In genomic region chr2:4047961-4048891, GRCh38 we compare ENCODE assay signal across 14 cellular contexts.
A peak's percentile ranks its signal among the peaks of the same experiment; 100 is the strongest.
DNase-seq lines count a peak whose midpoint lies in the region; ATAC-seq, FAIRE-seq and TF ChIP-seq lines count a peak whose summit lies in the region.
"Had no signal": no experiment of that assay in that cellular context is flagged by ENCODE, and none has a peak within 500 bp of the region (broad histone marks: within the 10 kb centered on the region; RNA-seq: fewer than 3 reads in every experiment).

No MANE protein-coding gene starts in this region.

- no peak overlapping the region for H3K56ac ChIP-seq in H9 (ENCODE audit: insufficient read length, low read depth, low read length)

- H4K20me1 ChIP-seq in H9 (ENCODE audit: control insufficient read depth, insufficient read depth, insufficient read length): no peaks in the 10 kb centered on the region

- no peak overlapping the region for H3K9ac ChIP-seq in H9 (ENCODE audit: extremely low read depth, insufficient read length, low read length)

- no peak overlapping the region for H3K4me3 Mint-ChIP-seq in activated naive CD8-positive, alpha-beta T cell treated with anti-CD3 and anti-CD28 coated beads for 36 hours
- no peak overlapping the region for H3K4me3 Mint-ChIP-seq in H9
- H3K4me3 Mint-ChIP-seq: endodermal cell; nephron; T-helper 1 cell treated with Interleukin-12 subunit alpha and Interleukin-12 subunit beta and Interleukin-4 antibody, amounts not matched to agents 30 μg/mL and 1 μg/mL, for 36 hours had no signal

- H3K36me3 ChIP-seq in small intestine (ENCODE audit: control insufficient read depth in 2 of 2, insufficient read depth in 2 of 2, low read length in 2 of 2): no peaks in the 10 kb centered on the region
- H3K36me3 ChIP-seq: thoracic aorta had no signal

- H4K91ac ChIP-seq in H9 (ENCODE audit: insufficient read length, low read depth, low read length): no peak overlapping the region

- H3K9me3 ChIP-seq in small intestine (ENCODE audit: control insufficient read depth, low read depth): peaks cover 2% of the 10 kb centered on the region
- no peaks in the 10 kb centered on the region for H3K9me3 ChIP-seq in H9 (ENCODE audit: control insufficient read depth, low read depth, low read length)
- H3K9me3 ChIP-seq: thoracic aorta had no signal

- H2BK12ac ChIP-seq in H9 (ENCODE audit: insufficient read length, low read depth, low read length): no peak overlapping the region

- H2AFZ ChIP-seq in H9 (ENCODE audit: low read length): no peak overlapping the region

- no peaks in the 10 kb centered on the region for H3K27me3 Mint-ChIP-seq in activated naive CD8-positive, alpha-beta T cell treated with anti-CD3 and anti-CD28 coated beads for 36 hours
- H3K27me3 Mint-ChIP-seq in H9 (ENCODE audit: low read depth): no peaks in the 10 kb centered on the region

- H3K27me3 ChIP-seq in small intestine (ENCODE audit: control insufficient read depth in 2 of 2, insufficient read depth in 2 of 2, low read length in 2 of 2) (no peaks in the 10 kb centered on the region), H9 (ENCODE audit: insufficient read depth, low read length) (no peaks in the 10 kb centered on the region)

- no peak overlapping the region for H3K4ac ChIP-seq in H9 (ENCODE audit: low read depth, low read length)

- ATAC-seq in HG03097 (IDR thresholded peaks at IDR 0.05; ENCODE audit: low FRiP score, unreplicated experiment): no peak

- H2BK120ac ChIP-seq in H9 (ENCODE audit: low read depth, low read length, poor library complexity, severe bottlenecking): no peak overlapping the region

- peak; percentile 55 for DNase-seq in NK-92 treated with Interleukin-12 subunit alpha and Interleukin-12 subunit beta, amount 100 ng/mL, for 24 hours (lab: John Stamatoyannopoulos, UW)
- no peak for DNase-seq in NK-92 (lab: John Stamatoyannopoulos, UW; ENCODE audit: unreplicated experiment)
- DNase-seq in HK-2 (ENCODE audit: unreplicated experiment): peak; percentile 8
- peak; percentile 14 for DNase-seq in activated naive CD8-positive, alpha-beta T cell treated with anti-CD3 and anti-CD28 coated beads for 36 hours
- DNase-seq in small intestine: peak; percentile 29
- no peak for DNase-seq in H9
- DNase-seq in NCI-H2196 (lab: John Stamatoyannopoulos, UW; ENCODE audit: unreplicated experiment): no peak
- DNase-seq: endodermal cell, NCI-H526 treated with DMSO at 0.1 percent for 48 hours had no signal

- H3K27ac ChIP-seq in small intestine (ENCODE audit: low read depth in 1 of 2, low read length in 1 of 2): no peak overlapping the region
- H3K27ac ChIP-seq in H9 (ENCODE audit: insufficient read length, low read depth, low read length): no peak overlapping the region
- H3K27ac ChIP-seq: thoracic aorta had no signal

- H3K4me3 ChIP-seq in small intestine (ENCODE audit: low read depth in 1 of 2, low read length in 2 of 2): no peak overlapping the region
- H3K4me3 ChIP-seq: thoracic aorta had no signal

- 63 to 71% (median 69%) methylated on average over 9 of the region's 9 CpGs for WGBS in small intestine, 3 donors
- whole genome bisulfite sequencing in H9 (ENCODE audit: extremely low coverage, insufficient read length, low lambda C conversion rate): no CpG with 5 or more reads among the region's 9 CpGs

- H3T11ph ChIP-seq in H9 (ENCODE audit: low read length): no peak overlapping the region

- no peaks in the 10 kb centered on the region for H3K4me1 ChIP-seq in small intestine (ENCODE audit: control insufficient read depth in 2 of 2, insufficient read depth in 1 of 2, low read depth in 1 of 2, low read length in 1 of 2)
- H3K4me1 ChIP-seq in H9 (ENCODE audit: insufficient read depth, low read length): no peaks in the 10 kb centered on the region

- no peaks in the 10 kb centered on the region for H3K23me2 ChIP-seq in H9 (ENCODE audit: insufficient read length, low read depth, low read length, poor library complexity, severe bottlenecking)

- H3K79me2 ChIP-seq in H9 (ENCODE audit: insufficient read depth, low read length): no peaks in the 10 kb centered on the region

- no peak overlapping the region for H4K8ac ChIP-seq in H9 (replicated peaks; ENCODE audit: insufficient read length, low read depth, low read length)

- no peaks in the 10 kb centered on the region for H3K79me1 ChIP-seq in H9 (ENCODE audit: insufficient read depth, low read depth, low read length, poor library complexity, severe bottlenecking)

- peaks cover 2% of the 10 kb centered on the region for H3K9me3 Mint-ChIP-seq in activated naive CD8-positive, alpha-beta T cell treated with anti-CD3 and anti-CD28 coated beads for 36 hours
- H3K9me3 Mint-ChIP-seq in H9: peaks cover 10 to 12% of the 10 kb centered on the region in 2 experiments

- no peak overlapping the region for H2AK5ac ChIP-seq in H9 (ENCODE audit: insufficient read length, low read length)

- H2BK5ac ChIP-seq in H9 (ENCODE audit: insufficient read length, low read length): no peak overlapping the region

- no peak overlapping the region for H3K23ac ChIP-seq in H9 (ENCODE audit: insufficient read length, low read depth, low read length)

- H3K36me3 Mint-ChIP-seq in activated naive CD8-positive, alpha-beta T cell treated with anti-CD3 and anti-CD28 coated beads for 36 hours: no peaks in the 10 kb centered on the region
- peaks cover 2 to 10% (median 3%) of the 10 kb centered on the region in 3 experiments; a peak in 3 of 7 replicates for H3K36me3 Mint-ChIP-seq in H9 (ENCODE audit: insufficient read depth in 1 of 3, low read depth in 3 of 3)

- no peak overlapping the region for H3K18ac ChIP-seq in H9 (ENCODE audit: insufficient read length, low read depth, low read length)

- no peak for TF ChIP-seq CTCF in H9 (conservative IDR thresholded peaks at IDR 0.05)

- H4K5ac ChIP-seq in H9 (ENCODE audit: insufficient read length, low read depth, low read length): no peak overlapping the region

- no peak overlapping the region for H2BK20ac ChIP-seq in H9 (ENCODE audit: low read depth, low read length, poor library complexity, severe bottlenecking)

- FAIRE-seq in small intestine (lab: Jason Lieb, UNC): no peak
- FAIRE-seq: A204.1 had no signal

- H3K4me2 ChIP-seq in H9 (ENCODE audit: insufficient read depth, insufficient read length, low read length): no peak overlapping the region

- no peak overlapping the region for H3K14ac ChIP-seq in H9 (ENCODE audit: insufficient read depth, low read length)

- H3K4me1 Mint-ChIP-seq in activated naive CD8-positive, alpha-beta T cell treated with anti-CD3 and anti-CD28 coated beads for 36 hours: peaks cover 2% of the 10 kb centered on the region
- H3K4me1 Mint-ChIP-seq in H9: peaks cover 4 to 6% of the 10 kb centered on the region in 2 experiments; a peak in 3 of 4 replicates
- H3K4me1 Mint-ChIP-seq: endodermal cell, nephron had no signal

- no peak overlapping the region for H2BK15ac ChIP-seq in H9 (ENCODE audit: low read depth, low read length)

- no peak overlapping the region for H3K27ac Mint-ChIP-seq in activated naive CD8-positive, alpha-beta T cell treated with anti-CD3 and anti-CD28 coated beads for 36 hours
- H3K27ac Mint-ChIP-seq in H9: no peak overlapping the region; a peak in 1 of 7 replicates
- H3K27ac Mint-ChIP-seq: nephron; T-helper 1 cell treated with Interleukin-12 subunit alpha and Interleukin-12 subunit beta and Interleukin-4 antibody, amounts not matched to agents 30 μg/mL and 1 μg/mL, for 36 hours had no signal

Comparison
In these comparisons a context has a peak if more than half of its experiments do, and no peak if none do; other contexts are left out.
1. DNase-seq: peak in NK-92 treated with Interleukin-12 subunit alpha and Interleukin-12 subunit beta, amount 100 ng/mL, for 24 hours (single experiment), HK-2 (single experiment), activated naive CD8-positive, alpha-beta T cell treated with anti-CD3 and anti-CD28 coated beads for 36 hours (single experiment) and small intestine (single experiment); none in NK-92 (single experiment), H9 (single experiment) and NCI-H2196 (single experiment).